ENCODE assay signal across 8 cellular contexts in the genomic region with DNA sequence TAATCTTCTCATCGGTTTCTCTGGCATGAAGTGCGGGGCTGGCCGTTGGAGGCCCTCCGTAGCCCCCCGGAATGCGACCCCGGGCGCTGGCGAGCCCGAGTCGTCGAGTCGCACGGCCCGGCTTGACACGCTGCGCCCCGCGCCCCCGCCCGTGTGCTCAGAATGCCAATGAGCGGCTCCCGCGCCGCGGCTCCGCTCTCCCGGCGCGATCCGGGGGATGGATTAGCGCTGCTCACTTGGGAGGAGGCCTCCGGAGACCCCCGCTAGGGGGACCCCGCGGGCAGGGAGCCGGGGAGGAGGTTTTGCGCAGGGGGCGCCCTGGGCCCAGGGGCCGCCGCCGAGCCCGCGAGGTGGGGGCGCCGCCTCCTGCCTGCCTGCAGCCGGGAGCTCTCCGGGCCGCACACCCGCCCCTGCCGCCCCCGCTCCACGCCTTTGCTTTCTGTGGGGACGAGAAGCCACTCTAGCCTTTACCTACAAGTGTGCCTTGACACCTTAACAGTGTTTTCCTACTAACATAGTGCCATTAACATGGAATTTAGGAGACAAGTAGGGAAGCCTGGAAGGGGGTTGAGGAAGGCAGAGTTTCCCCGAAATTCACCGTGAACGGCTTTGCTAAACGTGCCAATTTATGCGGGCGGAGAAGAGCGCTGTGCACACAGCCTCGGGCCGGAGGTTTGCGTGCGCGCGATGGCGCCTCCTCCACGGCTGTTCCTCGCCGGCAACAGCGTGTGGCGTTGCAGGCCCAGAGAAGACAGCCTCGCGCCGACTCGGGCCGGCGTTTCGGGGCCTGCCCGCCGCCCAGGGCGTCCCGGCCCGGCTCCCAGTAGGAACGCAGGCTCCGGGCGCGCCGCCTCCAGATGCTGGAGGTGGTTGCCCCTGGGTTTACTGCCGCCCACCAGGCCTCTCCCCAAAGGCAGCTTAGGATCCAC. TPM values are rescaled to one million over a fixed set of nuclear protein-coding genes. Genes with fewer than 3 reads are reported as not detected.
DNase-seq lines count a peak whose midpoint lies in the region; ATAC-seq, FAIRE-seq and TF ChIP-seq lines count a peak whose summit lies in the region.

No MANE protein-coding gene starts in this region.

- H3K36me3 ChIP-seq in pancreas: no peaks in the 10 kb centered on the region

- FAIRE-seq in pancreas (lab: Jason Lieb, UNC) (no peak), urothelium cell line (lab: Jason Lieb, UNC) (no peak), H54 (lab: Jason Lieb, UNC) (no peak)

- WGBS in pancreas, 2 donors: 1 to 2% methylated on average over 88 to 91 of the region's 91 CpGs

- DNase-seq in GF-D8 (lab: John Stamatoyannopoulos, UW): peak; percentile 54
- DNase-seq in NCI-H82 (lab: John Stamatoyannopoulos, UW): peak; percentile 82
- peak; percentile 14 for DNase-seq in activated effector memory CD4-positive, alpha-beta T cell treated with Interleukin-2 at 50 U/mL for 16 hours
- peak; percentile 66 for DNase-seq in fibroblast of villous mesenchyme (ENCODE audit: low read depth)
- DNase-seq in pancreas: peak in 4 of 6 donors; percentile 43 to 83 (median 58)
- DNase-seq in urothelium cell line (ENCODE audit: low spot score): peak; percentile 54
- DNase-seq in H54 (ENCODE audit: insufficient read length, low spot score): no peak

- H3K27ac ChIP-seq in pancreas: no peak overlapping the region

- H3K4me1 ChIP-seq in pancreas: peaks cover 0 to 28% (median 20%) of the 10 kb centered on the region in 3 donors

- no peaks in the 10 kb centered on the region for H3K9me3 ChIP-seq in pancreas

- no peak for TF ChIP-seq POLR2A in H54 (IDR thresholded peaks at IDR 0.05; ENCODE audit: low read depth, low read length)

- peak; percentile 47 for ATAC-seq in HG02642 (IDR thresholded peaks at IDR 0.05; ENCODE audit: poor library complexity, unreplicated experiment)
- peak; percentile 60 to 77 (median 62) for ATAC-seq in pancreas

- TF ChIP-seq CTCF in fibroblast of villous mesenchyme (IDR thresholded peaks at IDR 0.05; ENCODE audit: insufficient read depth, low read depth, low read length) (peak; percentile 47), pancreas (IDR thresholded peaks at IDR 0.05) (peak in 3 of 4 donors; percentile 21 to 75 (median 27))

- peak overlapping the region; percentile 56 for H3K4me3 ChIP-seq in fibroblast of villous mesenchyme (ENCODE audit: low read depth, low read length)
- peak overlapping the region in 3 of 4 donors; percentile 16 to 32 (median 26) for H3K4me3 ChIP-seq in pancreas

- H3K27me3 ChIP-seq in pancreas: peaks cover 0 to 42% (median 13%) of the 10 kb centered on the region in 4 donors

- intact Hi-C loops in pancreas (cut with DNase I): no loop called here

RNA-seq across cellular contexts. Expression of a gene that starts 7.1 kb away (rescaled TPM):
- total RNA-seq in fibroblast of villous mesenchyme (not detected in 2 replicates), pancreas (under 1 TPM; 0.16 to 0.85 (median 0.26) TPM)
- polyA plus RNA-seq in pancreas: under 1 TPM; 0.08 to 0.35 TPM
